Comparison of ENCODE assay signal across 16 cellular contexts in genomic region chr7:51121036-51121780, GRCh38.
A peak's percentile ranks its signal among the peaks of the same experiment; 100 is the strongest.
DNase-seq lines count a peak whose midpoint lies in the region; ATAC-seq and TF ChIP-seq lines count a peak whose summit lies in the region.
"Had no signal": no experiment of that assay in that cellular context is flagged by ENCODE, and none has a peak within 500 bp of the region (broad histone marks: within the 10 kb centered on the region; RNA-seq: fewer than 3 reads in every experiment).

No MANE protein-coding gene starts in this region.

- H3K36me3 Mint-ChIP-seq in activated naive CD8-positive, alpha-beta T cell = peaks cover under 1% of the 10 kb centered on the region
- no peaks in the 10 kb centered on the region for H3K36me3 Mint-ChIP-seq in activated naive CD8-positive, alpha-beta T cell treated with anti-CD3 and anti-CD28 coated beads, Interleukin-2, amount 50 U/mL, for 24 hours (ENCODE audit: low read depth)
- H3K36me3 Mint-ChIP-seq in Caco-2 (ENCODE audit: insufficient read depth, unreplicated experiment) (peaks cover 12% of the 10 kb centered on the region), T-helper 17 cell (ENCODE audit: low read depth) (no peaks in the 10 kb centered on the region), nephron progenitor cell (ENCODE audit: low read depth) (no peaks in the 10 kb centered on the region)

- ATAC-seq in activated naive CD8-positive, alpha-beta T cell treated with anti-CD3 and anti-CD28 coated beads, Interleukin-2, amount 50 U/mL, for 24 hours = no peak
- peak; percentile 49 for ATAC-seq in T-helper 17 cell
- no peak for ATAC-seq in HG02798 (IDR thresholded peaks at IDR 0.05; ENCODE audit: poor library complexity, unreplicated experiment)
- ATAC-seq: foreskin keratinocyte, GM12878, mucosa of descending colon had no signal

- H3K27ac Mint-ChIP-seq in activated naive CD8-positive, alpha-beta T cell = no peak overlapping the region
- H3K27ac Mint-ChIP-seq in activated naive CD8-positive, alpha-beta T cell treated with anti-CD3 and anti-CD28 coated beads, Interleukin-2, amount 50 U/mL, for 24 hours = no peak overlapping the region
- H3K27ac Mint-ChIP-seq in Caco-2 (ENCODE audit: unreplicated experiment) = no peak overlapping the region
- peak overlapping the region; percentile 29 for H3K27ac Mint-ChIP-seq in T-helper 17 cell
- peak overlapping the region; percentile 48 for H3K27ac Mint-ChIP-seq in nephron progenitor cell
- H3K27ac Mint-ChIP-seq: HFFc6 had no signal

- H3K9me3 ChIP-seq in Caco-2 = no peaks in the 10 kb centered on the region
- no peaks in the 10 kb centered on the region for H3K9me3 ChIP-seq in T-helper 17 cell (ENCODE audit: control insufficient read depth, low read length, poor library complexity, severe bottlenecking)
- H3K9me3 ChIP-seq: mucosa of descending colon, sigmoid colon had no signal

- no peak overlapping the region for H3K4me3 ChIP-seq in Caco-2 (ENCODE audit: low read depth, low read length)
- H3K4me3 ChIP-seq: GM12878, mucosa of descending colon, sigmoid colon had no signal

- H3K27me3 ChIP-seq in Caco-2 (replicated peaks; ENCODE audit: control insufficient read depth, insufficient read depth, low read length) = no peaks in the 10 kb centered on the region
- H3K27me3 ChIP-seq: foreskin keratinocyte, sigmoid colon had no signal

- H3K27me3 Mint-ChIP-seq in activated naive CD8-positive, alpha-beta T cell = peaks cover 1% of the 10 kb centered on the region
- peaks cover 4% of the 10 kb centered on the region for H3K27me3 Mint-ChIP-seq in activated naive CD8-positive, alpha-beta T cell treated with anti-CD3 and anti-CD28 coated beads, Interleukin-2, amount 50 U/mL, for 24 hours
- H3K27me3 Mint-ChIP-seq in Caco-2 (ENCODE audit: insufficient read depth, unreplicated experiment) (no peaks in the 10 kb centered on the region), T-helper 17 cell (peaks cover 14% of the 10 kb centered on the region), nephron progenitor cell (ENCODE audit: low read depth, poor library complexity) (peaks cover 9% of the 10 kb centered on the region)

- H3K9me3 Mint-ChIP-seq in activated naive CD8-positive, alpha-beta T cell (ENCODE audit: low read depth) = peaks cover 1% of the 10 kb centered on the region
- H3K9me3 Mint-ChIP-seq in activated naive CD8-positive, alpha-beta T cell treated with anti-CD3 and anti-CD28 coated beads, Interleukin-2, amount 50 U/mL, for 24 hours = peaks cover 1% of the 10 kb centered on the region
- H3K9me3 Mint-ChIP-seq in Caco-2 (ENCODE audit: unreplicated experiment) (no peaks in the 10 kb centered on the region), nephron progenitor cell (peaks cover 8% of the 10 kb centered on the region)
- H3K9me3 Mint-ChIP-seq: HFFc6 had no signal

- TF ChIP-seq CTCF in Caco-2 (IDR thresholded peaks at IDR 0.05; ENCODE audit: insufficient read depth in 1 of 2, low read depth in 1 of 2, low read length in 1 of 2, severe bottlenecking in 1 of 2, unreplicated experiment in 1 of 2) = no peak
- TF ChIP-seq CTCF in nephron progenitor cell (IDR thresholded peaks at IDR 0.05) = no peak

- CTCF ChIA-PET in Caco-2 (lab: Charles Lee) = no interaction called here

- TSS peak; percentile 15 for BruUV-seq in Caco-2 (replicated peaks; lab: Mats Ljungman, UMichigan)

- intact Hi-C loops in Caco-2 (cut with micrococcal nuclease; ENCODE audit: unreplicated experiment) = no loop called here

- H3K4me1 ChIP-seq in Caco-2 = no peaks in the 10 kb centered on the region
- H3K4me1 ChIP-seq: sigmoid colon had no signal

- peaks cover 31% of the 10 kb centered on the region for H3K4me1 Mint-ChIP-seq in activated naive CD8-positive, alpha-beta T cell (ENCODE audit: low read depth)
- H3K4me1 Mint-ChIP-seq in activated naive CD8-positive, alpha-beta T cell treated with anti-CD3 and anti-CD28 coated beads, Interleukin-2, amount 50 U/mL, for 24 hours = peaks cover 31% of the 10 kb centered on the region
- no peaks in the 10 kb centered on the region for H3K4me1 Mint-ChIP-seq in Caco-2 (ENCODE audit: low read depth, unreplicated experiment)
- H3K4me1 Mint-ChIP-seq in T-helper 17 cell = peaks cover 7% of the 10 kb centered on the region
- H3K4me1 Mint-ChIP-seq in nephron progenitor cell = peaks cover 11% of the 10 kb centered on the region

- peak overlapping the region; percentile 48 for H3K4me3 Mint-ChIP-seq in activated naive CD8-positive, alpha-beta T cell
- H3K4me3 Mint-ChIP-seq in activated naive CD8-positive, alpha-beta T cell treated with anti-CD3 and anti-CD28 coated beads, Interleukin-2, amount 50 U/mL, for 24 hours = no peak overlapping the region
- H3K4me3 Mint-ChIP-seq in Caco-2 (ENCODE audit: unreplicated experiment) (no peak overlapping the region), T-helper 17 cell (peak overlapping the region; percentile 45), nephron progenitor cell (no peak overlapping the region)
- H3K4me3 Mint-ChIP-seq: HFFc6 had no signal

- POLR2A ChIA-PET in Caco-2 (lab: Charles Lee) = no interaction called here

- no peak for DNase-seq in activated naive CD8-positive, alpha-beta T cell treated with anti-CD3 and anti-CD28 coated beads, Interleukin-2, amount 50 U/mL, for 24 hours
- DNase-seq in Caco-2 (no peak), T-helper 17 cell (no peak), nephron progenitor cell (no peak), AML-193 (lab: John Stamatoyannopoulos, UW) (no peak), NCI-H2081 (lab: John Stamatoyannopoulos, UW) (no peak)
- DNase-seq: activated T-cell treated with anti-CD3 and anti-CD28 coated beads for 4 hours, foreskin keratinocyte, HFFc6, mucosa of descending colon, occipital lobe, SIG-M5, sigmoid colon had no signal

- H3K36me3 ChIP-seq in Caco-2 (ENCODE audit: control insufficient read depth, insufficient read depth, low read length) = no peaks in the 10 kb centered on the region
- H3K36me3 ChIP-seq: sigmoid colon had no signal

Comparison
In these comparisons a context has a peak if more than half of its experiments do, and no peak if none do; other contexts are left out.
1. H3K4me3 Mint-ChIP-seq: peak in activated naive CD8-positive, alpha-beta T cell (single experiment) and T-helper 17 cell (single experiment); none in activated naive CD8-positive, alpha-beta T cell treated with anti-CD3 and anti-CD28 coated beads, Interleukin-2, amount 50 U/mL, for 24 hours (single experiment), Caco-2 (single experiment) and nephron progenitor cell (single experiment).
2. H3K27ac Mint-ChIP-seq: peak in T-helper 17 cell (single experiment) and nephron progenitor cell (single experiment); none in activated naive CD8-positive, alpha-beta T cell (single experiment), activated naive CD8-positive, alpha-beta T cell treated with anti-CD3 and anti-CD28 coated beads, Interleukin-2, amount 50 U/mL, for 24 hours (single experiment) and Caco-2 (single experiment).